ENCODE assay signal across 1 cellular context in genomic region chr19:4638330-4638729, GRCh38.
TF ChIP-seq lines count a peak whose summit lies in the region.

No MANE protein-coding gene starts in this region.

TF ChIP-seq in GM12878, 131 proteins besides CTCF, POLR2A, EP300 and RAD21:
- TF ChIP-seq TAF1 (IDR thresholded peaks at IDR 0.05; ENCODE audit: borderline replicate concordance, low read depth, low read length) (no peak), YBX1 (IDR thresholded peaks at IDR 0.05) (no peak), PBX3 (IDR thresholded peaks at IDR 0.05; ENCODE audit: insufficient replicate concordance, low read depth, low read length) (no peak), E2F4 (IDR thresholded peaks at IDR 0.05; ENCODE audit: low read depth, low read length) (no peak), E2F8 (IDR thresholded peaks at IDR 0.05; ENCODE audit: low read depth, partially characterized antibody) (no peak), ATF7 (IDR thresholded peaks at IDR 0.05; ENCODE audit: low read depth) (no peak), USF1 (IDR thresholded peaks at IDR 0.05; ENCODE audit: borderline replicate concordance, extremely low read length, insufficient read depth, low read depth, low read length) (no peak), SMARCA5 (IDR thresholded peaks at IDR 0.05) (no peak), RBBP5 (conservative IDR thresholded peaks at IDR 0.05) (no peak), SUZ12 (IDR thresholded peaks at IDR 0.05; ENCODE audit: unreplicated experiment) (no peak)
TF ChIP-seq in GM12878: peak in this region for 0.
